Comparison of ENCODE assay signal across 8 cellular contexts in the genomic region with DNA sequence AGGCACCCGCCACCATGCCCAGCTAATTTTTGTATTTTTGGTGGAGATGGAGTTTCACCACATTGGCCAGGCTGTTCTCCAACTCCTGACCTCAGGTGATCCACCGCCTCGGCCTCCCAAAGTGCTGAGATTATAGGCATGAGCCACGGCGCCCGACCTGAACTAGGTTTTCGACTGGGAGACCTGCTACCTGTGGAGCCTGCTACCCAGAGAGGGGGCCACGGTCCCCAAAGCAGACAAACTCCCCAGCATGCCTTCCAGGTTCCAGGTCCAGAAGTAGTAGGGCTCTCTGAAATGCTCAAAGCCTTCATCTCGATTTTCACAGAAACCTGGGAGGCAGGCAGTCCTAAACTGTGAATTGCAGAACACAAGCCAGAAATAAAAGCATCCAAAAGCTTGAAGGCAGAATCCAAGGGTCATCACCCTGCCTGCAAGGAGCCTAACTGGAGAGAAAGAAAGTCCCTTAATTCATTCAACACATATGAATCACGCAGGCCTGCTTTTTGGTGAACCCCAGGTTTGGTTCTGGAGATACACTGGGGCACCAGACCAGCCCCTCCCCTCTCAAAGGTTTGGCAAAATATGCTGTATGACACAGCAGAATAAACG. TPM values are rescaled to one million over a fixed set of nuclear protein-coding genes. Genes with fewer than 3 reads are reported as not detected.
DNase-seq lines count a peak whose midpoint lies in the region; ATAC-seq, FAIRE-seq and TF ChIP-seq lines count a peak whose summit lies in the region.

No MANE protein-coding gene starts in this region.

- no peak for FAIRE-seq in H54 (lab: Jason Lieb, UNC)
- FAIRE-seq in frontal cortex (lab: Jason Lieb, UNC): no peak

- TF ChIP-seq CTCF in left ventricle myocardium inferior (IDR thresholded peaks at IDR 0.05; ENCODE audit: borderline replicate concordance) (no peak), cardiac fibroblast (IDR thresholded peaks at IDR 0.05; ENCODE audit: low read depth, low read length) (no peak), uterus (IDR thresholded peaks at IDR 0.05) (no peak)

- TF ChIP-seq POLR2A in uterus (IDR thresholded peaks at IDR 0.05): no peak
- no peak for TF ChIP-seq POLR2A in H54 (IDR thresholded peaks at IDR 0.05; ENCODE audit: low read depth, low read length)

- H3K9me3 ChIP-seq in left ventricle myocardium inferior (replicated peaks) (no peaks in the 10 kb centered on the region), uterus (no peaks in the 10 kb centered on the region)

- intact Hi-C loops in left ventricle myocardium inferior (cut with micrococcal nuclease): no loop called here
- intact Hi-C loops in left ventricle myocardium superior (cut with micrococcal nuclease): loop anchor here (10.0 kb wide), 1 partner anchor 80 kb away; no protein-coding TSS in a partner anchor
- intact Hi-C loops in uterus (cut with DNase I; ENCODE audit: low total_unique reads): loop anchor here (5.0 kb wide), 1 partner anchor 68 kb away; no protein-coding TSS in a partner anchor

- no peaks in the 10 kb centered on the region for H3K27me3 ChIP-seq in left ventricle myocardium inferior (ENCODE audit: low read depth)
- no peaks in the 10 kb centered on the region for H3K27me3 ChIP-seq in uterus

- ATAC-seq in left ventricle myocardium superior: no peak

- H3K4me1 ChIP-seq in left ventricle myocardium inferior: peaks cover 63% of the 10 kb centered on the region
- H3K4me1 ChIP-seq in uterus: peaks cover 8 to 11% of the 10 kb centered on the region in 2 donors

- H3K36me3 ChIP-seq in left ventricle myocardium inferior (no peaks in the 10 kb centered on the region), uterus (no peaks in the 10 kb centered on the region)

- DNase-seq in left ventricle myocardium inferior (no peak), left ventricle myocardium superior (no peak), cardiac fibroblast (ENCODE audit: low read depth in 2 of 2) (no peak), mucosa of gallbladder (ENCODE audit: low spot score) (peak; percentile 10), uterus (peak in 1 of 2 donors; percentile 39), H54 (ENCODE audit: insufficient read length, low spot score) (no peak), frontal cortex (ENCODE audit: low spot score in 2 of 2) (no peak), retina (no peak)

- H3K27ac ChIP-seq in left ventricle myocardium inferior (replicated peaks) (peak overlapping the region; percentile 99), uterus (peak overlapping the region; percentile 88 to 91)

- H3K4me3 ChIP-seq in left ventricle myocardium inferior (peak overlapping the region; percentile 77), cardiac fibroblast (replicated peaks in 1 of 2; ENCODE audit: low read depth in 2 of 2, low read length in 2 of 2) (peak overlapping the region; percentile 58 to 66), uterus (peak overlapping the region; percentile 46 to 58)

RNA-seq across cellular contexts. Expression of gene IRF1, which starts 4.6 kb away (rescaled TPM):
- total RNA-seq in left ventricle myocardium inferior (10.9 TPM), left ventricle myocardium superior (12.6 TPM), mucosa of gallbladder (38.3 TPM), uterus (100 to 1,000 TPM in 1 of 4 donors, 10 to 100 TPM in 2, 1 to 10 TPM in 1; 3.8 to 110 (median 25.7) TPM), frontal cortex (1.2 TPM)

RNA-seq across cellular contexts. Expression of gene IL5, which starts 48.2 kb away (rescaled TPM):
- not detected for total RNA-seq in left ventricle myocardium inferior
- total RNA-seq in left ventricle myocardium superior: not detected
- total RNA-seq in mucosa of gallbladder: not detected
- total RNA-seq in uterus: not detected
- not detected for total RNA-seq in frontal cortex
